In genomic region chr11:64000740-64001514, GRCh38 we compare ENCODE assay signal across 12 cellular contexts. TPM values are rescaled to one million over a fixed set of nuclear protein-coding genes. Genes with fewer than 3 reads are reported as not detected.
DNase-seq lines count a peak whose midpoint lies in the region; ATAC-seq and TF ChIP-seq lines count a peak whose summit lies in the region.
"Had no signal": no experiment of that assay in that cellular context is flagged by ENCODE, and none has a peak within 500 bp of the region (broad histone marks: within the 10 kb centered on the region; RNA-seq: fewer than 3 reads in every experiment).

No MANE protein-coding gene starts in this region.

- POLR2A ChIA-PET in naive thymus-derived CD4-positive, alpha-beta T cell (lab: Charles Lee), result interaction anchor here (0.6 to 0.8 kb wide), 2 partner anchors 15 to 1271 kb away, joined by 3 read pairs; partner anchors contain the start of gene OTUB1

- CTCF ChIA-PET in naive thymus-derived CD4-positive, alpha-beta T cell (lab: Charles Lee), result interaction anchor here (0.7 to 4.2 kb wide), 13 partner anchors 11 to 303 kb away, joined by 3 to 25 read pairs (median 4); partner anchors contain the start of gene CATSPERZ

- intact Hi-C loops in heart right ventricle (cut with DNase I) (loop anchor here in 8 of 10 donors (1.0 to 2.0 kb wide), 3 partner anchors 147 to 152 kb away; no protein-coding TSS in a partner anchor), Right ventricle myocardium superior (cut with DNase I) (loop anchor here (2.0 kb wide), 1 partner anchor 148 kb away; no protein-coding TSS in a partner anchor), colonic mucosa (cut with DNase I) (loop anchor here (1.0 kb wide), 1 partner anchor 147 kb away; no protein-coding TSS in a partner anchor), thyroid gland (cut with DNase I) (loop anchor here (2.0 to 10.0 kb wide), 2 partner anchors 84 to 148 kb away; no protein-coding TSS in a partner anchor)
- intact Hi-C loops in naive thymus-derived CD4-positive, alpha-beta T cell (cut with micrococcal nuclease), result loop anchor here (1.0 to 5.0 kb wide), 5 partner anchors 27 to 301 kb away; partner anchors contain the start of genes CATSPERZ (in 1 of the 2) and COX8A (in 1 of the 2)

- peak overlapping the region in 1 of 2 donors; percentile 26 for H3K9ac ChIP-seq in colonic mucosa (ENCODE audit: low read depth in 2 of 2, low read length in 2 of 2)

- H3K4me3 Mint-ChIP-seq in naive thymus-derived CD4-positive, alpha-beta T cell, result peak overlapping the region in 7 of 10 donors; percentile 40 to 76 (median 56)
- H3K4me3 Mint-ChIP-seq: activated CD8-positive, alpha-beta memory T cell treated with anti-CD3 and anti-CD28 coated beads, Interleukin-2, amount 10 ng/mL, durations not matched to agents 7 days and 5 days had no signal

- no peaks in the 10 kb centered on the region for H3K9me3 Mint-ChIP-seq in naive thymus-derived CD4-positive, alpha-beta T cell

- H3K27ac ChIP-seq in heart right ventricle (peak overlapping the region in 2 of 10 donors; percentile 14 to 27), colonic mucosa (no peak overlapping the region), thyroid gland (no peak overlapping the region)
- peak overlapping the region; percentile 16 for H3K27ac ChIP-seq in naive thymus-derived CD4-positive, alpha-beta T cell (ENCODE audit: low read depth, low read length)

- TF ChIP-seq CTCF in heart right ventricle (IDR thresholded peaks at IDR 0.05), result peak in 1 of 9 donors; percentile 24
- no peak for TF ChIP-seq CTCF in colonic mucosa (IDR thresholded peaks at IDR 0.05)
- TF ChIP-seq CTCF in thyroid gland (IDR thresholded peaks at IDR 0.05), result peak in 1 of 6 experiments; percentile 1

- H3K27me3 ChIP-seq in heart right ventricle, result peaks cover 0 to 62% (median 0%) of the 10 kb centered on the region in 7 donors
- no peaks in the 10 kb centered on the region for H3K27me3 ChIP-seq in colonic mucosa
- no peaks in the 10 kb centered on the region for H3K27me3 ChIP-seq in naive thymus-derived CD4-positive, alpha-beta T cell (ENCODE audit: control insufficient read depth in 2 of 2, insufficient read depth in 2 of 2, low read length in 2 of 2)
- no peaks in the 10 kb centered on the region for H3K27me3 ChIP-seq in thyroid gland

- ATAC-seq in heart right ventricle, result no peak
- no peak for ATAC-seq in Right ventricle myocardium superior (ENCODE audit: poor library complexity)
- no peak for ATAC-seq in naive thymus-derived CD4-positive, alpha-beta T cell
- ATAC-seq in GM21423 (IDR thresholded peaks at IDR 0.05; ENCODE audit: unreplicated experiment), result no peak

- 24 to 26% methylated on average over 61 of the region's 61 CpGs for WGBS in heart right ventricle, 2 donors
- 59 to 67% methylated on average over 1 to 12 of the region's 61 CpGs for WGBS in thyroid gland, 2 donors

- H3K4me1 ChIP-seq in heart right ventricle (peaks cover 23 to 55% (median 38%) of the 10 kb centered on the region in 9 donors), colonic mucosa (peaks cover 9% of the 10 kb centered on the region), thyroid gland (peaks cover 18 to 38% of the 10 kb centered on the region in 2 donors)
- peaks cover 8 to 15% of the 10 kb centered on the region in 2 donors for H3K4me1 ChIP-seq in naive thymus-derived CD4-positive, alpha-beta T cell (ENCODE audit: control insufficient read depth in 2 of 2, insufficient read depth in 2 of 2, low read length in 2 of 2)

- H3K27ac Mint-ChIP-seq in naive thymus-derived CD4-positive, alpha-beta T cell, result peak overlapping the region in 1 of 9 donors; percentile 29
- H3K27ac Mint-ChIP-seq: activated CD8-positive, alpha-beta memory T cell treated with anti-CD3 and anti-CD28 coated beads, Interleukin-2, amount 10 ng/mL, durations not matched to agents 7 days and 5 days had no signal

- H3K27me3 Mint-ChIP-seq in naive thymus-derived CD4-positive, alpha-beta T cell, result peaks cover 0 to 7% (median 2%) of the 10 kb centered on the region in 5 donors

- H3K36me3 Mint-ChIP-seq in naive thymus-derived CD4-positive, alpha-beta T cell, result peaks cover 0 to 14% (median 4%) of the 10 kb centered on the region in 5 donors

- peaks cover 0 to 16% (median 9%) of the 10 kb centered on the region in 7 donors for H3K4me1 Mint-ChIP-seq in naive thymus-derived CD4-positive, alpha-beta T cell

- TF ChIP-seq POLR2A in thyroid gland (IDR thresholded peaks at IDR 0.05), result no peak

- H3K4me3 ChIP-seq in heart right ventricle (peak overlapping the region in 9 of 10 donors; percentile 30 to 53 (median 49)), colonic mucosa (peak overlapping the region; percentile 30), thyroid gland (replicated peaks in 1 of 3) (peak overlapping the region in 1 of 3 donors; percentile 6)
- H3K4me3 ChIP-seq in naive thymus-derived CD4-positive, alpha-beta T cell (ENCODE audit: low read length), result no peak overlapping the region

- DNase-seq in heart right ventricle (no peak), Right ventricle myocardium superior (no peak), colonic mucosa (no peak), GDM1 (lab: John Stamatoyannopoulos, UW) (no peak), NCI-H1417 treated with DMSO at 0.1 percent for 48 hours (lab: John Stamatoyannopoulos, UW) (no peak), thyroid gland (no peak)
- DNase-seq in naive thymus-derived CD4-positive, alpha-beta T cell, result no peak
- DNase-seq: NCI-H1105, SHP77 had no signal

- H3K9me3 ChIP-seq in heart right ventricle, result no peaks in the 10 kb centered on the region
- no peaks in the 10 kb centered on the region for H3K9me3 ChIP-seq in colonic mucosa
- H3K9me3 ChIP-seq in naive thymus-derived CD4-positive, alpha-beta T cell (ENCODE audit: control insufficient read depth in 2 of 3, low read length in 3 of 3), result no peaks in the 10 kb centered on the region
- no peaks in the 10 kb centered on the region for H3K9me3 ChIP-seq in thyroid gland

- H3K36me3 ChIP-seq in heart right ventricle (peaks cover 0 to 32% (median 20%) of the 10 kb centered on the region in 9 donors), colonic mucosa (peaks cover 11% of the 10 kb centered on the region), thyroid gland (peaks cover 14 to 23% of the 10 kb centered on the region in 2 donors)
- H3K36me3 ChIP-seq in naive thymus-derived CD4-positive, alpha-beta T cell (ENCODE audit: control insufficient read depth in 2 of 3, insufficient read depth in 3 of 3, low read length in 3 of 3), result peaks cover 5 to 31% (median 8%) of the 10 kb centered on the region in 3 experiments

RNA-seq across cellular contexts. Expression of gene OTUB1, which starts 14.7 kb away (rescaled TPM):
- 10 to 100 TPM; 47.0 to 58.2 (median 49.8) TPM for total RNA-seq in heart right ventricle
- polyA plus RNA-seq in heart right ventricle, result 10 to 100 TPM; 34.9 to 87.0 TPM
- total RNA-seq in Right ventricle myocardium superior, result 52.2 TPM
- 10 to 100 TPM; 78.7 to 82.5 TPM for total RNA-seq in colonic mucosa
- total RNA-seq in naive thymus-derived CD4-positive, alpha-beta T cell, result 10 to 100 TPM; 59.4 to 99.0 (median 72.5) TPM
- 100 to 1,000 TPM; 117 to 125 TPM for polyA plus RNA-seq in naive thymus-derived CD4-positive, alpha-beta T cell
- 100 to 1,000 TPM in 1 of 4 donors, 10 to 100 TPM in 3; 62.3 to 130 (median 76.1) TPM for total RNA-seq in thyroid gland

RNA-seq across cellular contexts. Expression of gene COX8A, which starts 26.5 kb away (rescaled TPM):
- total RNA-seq in heart right ventricle (1,000 to 10,000 TPM in 6 of 10 donors, 100 to 1,000 TPM in 4; 868 to 1,274 (median 1,041) TPM), Right ventricle myocardium superior (1,182 TPM), colonic mucosa (100 to 1,000 TPM; 647 to 875 TPM), thyroid gland (100 to 1,000 TPM; 210 to 787 (median 471) TPM)
- 1,000 to 10,000 TPM; 1,312 to 2,481 TPM for polyA plus RNA-seq in heart right ventricle
- 100 to 1,000 TPM in 4 of 5 experiments, 10 to 100 TPM in 1; 90.9 to 363 (median 105) TPM for total RNA-seq in naive thymus-derived CD4-positive, alpha-beta T cell
- polyA plus RNA-seq in naive thymus-derived CD4-positive, alpha-beta T cell, result 100 to 1,000 TPM; 360 to 375 TPM

RNA-seq across cellular contexts. Expression of gene FLRT1, which starts 34.8 kb away (rescaled TPM):
- total RNA-seq in heart right ventricle (under 1 TPM; 0.17 to 0.83 (median 0.39) TPM), Right ventricle myocardium superior (0.35 TPM), colonic mucosa (under 1 TPM; 0.20 to 0.96 TPM), thyroid gland (1 to 10 TPM in 3 of 4 donors, under 1 TPM in 1; 0.54 to 4.0 (median 3.8) TPM)
- under 1 TPM; 0.22 to 0.44 TPM for polyA plus RNA-seq in heart right ventricle
- total RNA-seq in naive thymus-derived CD4-positive, alpha-beta T cell, result not detected
- polyA plus RNA-seq in naive thymus-derived CD4-positive, alpha-beta T cell, result under 1 TPM; 0.05 to 0.12 TPM
- total RNA-seq: activated CD8-positive, alpha-beta memory T cell treated with anti-CD3 and anti-CD28 coated beads, Interleukin-2, amount 10 ng/mL, durations not matched to agents 7 days and 5 days; myocyte had no signal
